ENCODE assay signal across 8 cellular contexts in the genomic region with DNA sequence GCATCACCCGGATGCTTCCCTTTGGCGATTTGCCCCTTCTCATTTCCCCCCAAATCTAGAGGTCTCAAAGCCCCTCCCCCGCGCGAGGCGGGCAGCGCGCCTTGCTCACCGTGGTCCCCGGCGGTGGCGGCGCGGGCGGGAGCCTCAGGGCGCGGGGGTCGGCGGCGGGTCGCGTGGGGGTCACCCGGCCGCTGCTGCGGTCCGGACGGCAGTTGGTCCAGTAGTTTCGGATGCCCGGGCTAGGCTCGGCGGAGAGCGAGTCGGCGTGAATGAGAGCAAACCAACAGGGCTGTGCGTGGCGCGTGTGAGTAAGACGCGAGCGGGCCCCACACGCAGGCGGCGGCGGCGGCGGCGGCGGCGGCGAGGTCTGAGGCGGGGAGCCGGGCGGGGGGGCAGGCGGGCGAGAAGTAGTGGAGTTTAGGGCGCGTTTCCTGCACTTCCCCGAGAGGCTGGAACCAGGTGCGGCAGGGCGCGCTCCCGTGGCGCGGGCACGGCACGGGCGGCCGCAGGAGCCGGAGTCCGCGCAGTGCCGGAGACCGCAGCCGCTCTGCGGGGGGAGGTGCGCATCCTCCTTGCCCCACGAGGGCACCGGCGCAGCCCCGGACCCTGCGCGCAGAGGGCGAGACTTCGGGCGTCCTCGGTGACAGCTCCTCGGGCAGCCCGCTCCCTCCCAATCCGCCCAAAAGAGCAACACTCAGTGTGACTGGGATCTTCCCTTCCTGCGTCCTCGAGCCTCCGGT. TPM values are rescaled to one million over a fixed set of nuclear protein-coding genes. Genes with fewer than 3 reads are reported as not detected.
DNase-seq lines count a peak whose midpoint lies in the region; ATAC-seq, FAIRE-seq and TF ChIP-seq lines count a peak whose summit lies in the region.
"Had no signal": no experiment of that assay in that cellular context is flagged by ENCODE, and none has a peak within 500 bp of the region (broad histone marks: within the 10 kb centered on the region; RNA-seq: fewer than 3 reads in every experiment).

No MANE protein-coding gene starts in this region.

- peak overlapping the region; percentile 75 for H3K4me2 ChIP-seq in GM23338

- H3K9me2 ChIP-seq in GM23338 (ENCODE audit: insufficient read depth), result no peaks in the 10 kb centered on the region

- peak overlapping the region; percentile 99 for H3K4me3 Mint-ChIP-seq in GM23338

- H3K27ac ChIP-seq in GM23338 (ENCODE audit: low read depth) (no peak overlapping the region), Peyer's patch (no peak overlapping the region), foreskin keratinocyte (no peak overlapping the region), pancreas (no peak overlapping the region)

- WGBS in pancreas, 2 donors, result 1% methylated on average over 63 to 92 of the region's 92 CpGs

- intact Hi-C loops in pancreas (cut with DNase I), result no loop called here

- peak overlapping the region; percentile 49; the same call in 1 of the 2 replicates for H2AFZ ChIP-seq in GM23338

- no peak for FAIRE-seq in pancreas (lab: Jason Lieb, UNC)
- no peak for FAIRE-seq in GM19239 (lab: Jason Lieb, UNC)

- H3K9me3 Mint-ChIP-seq in GM23338, result peaks cover 4% of the 10 kb centered on the region; the same call in 1 of the 3 replicates

- H3K36me3 ChIP-seq in GM23338 (ENCODE audit: insufficient read depth) (no peaks in the 10 kb centered on the region), Peyer's patch (no peaks in the 10 kb centered on the region), pancreas (no peaks in the 10 kb centered on the region)

- no peaks in the 10 kb centered on the region for H3K9me3 ChIP-seq in Peyer's patch
- no peaks in the 10 kb centered on the region for H3K9me3 ChIP-seq in pancreas

- H3K4me3 ChIP-seq in GM23338 (peak overlapping the region; percentile 82), Peyer's patch (peak overlapping the region in 3 of 4 donors; percentile 6 to 49 (median 49)), pancreas (peak overlapping the region; percentile 23 to 60 (median 39))

- peaks cover 43% of the 10 kb centered on the region for H3K79me2 ChIP-seq in GM23338 (replicated peaks; ENCODE audit: insufficient read depth)

- peak; percentile 66 for DNase-seq in GM23338 (ENCODE audit: low spot score)
- peak in 1 of 3 donors; percentile 45 for DNase-seq in Peyer's patch
- peak in 1 of 2 donors; percentile 15 for DNase-seq in foreskin keratinocyte
- peak in 5 of 6 donors; percentile 7 to 73 (median 10) for DNase-seq in pancreas
- no peak for DNase-seq in GM19239 (ENCODE audit: insufficient read length, low spot score)
- DNase-seq in NOMO-1 (lab: John Stamatoyannopoulos, UW; ENCODE audit: unreplicated experiment in 2 of 2), result no peak

- no peaks in the 10 kb centered on the region; the same call in 2 of the 3 replicates for H3K36me3 Mint-ChIP-seq in GM23338 (ENCODE audit: low read depth)

- no peaks in the 10 kb centered on the region for H4K20me1 ChIP-seq in GM23338 (replicated peaks; ENCODE audit: insufficient read depth)

- peak; percentile 31 for ATAC-seq in GM23338
- ATAC-seq in foreskin keratinocyte, result peak; percentile 56
- ATAC-seq in pancreas, result peak; percentile 31 to 67 (median 37)
- no peak for ATAC-seq in HG03342 (IDR thresholded peaks at IDR 0.05; ENCODE audit: unreplicated experiment)

- H3F3A ChIP-seq in GM23338 (replicated peaks; ENCODE audit: low read depth), result peaks cover 4% of the 10 kb centered on the region; the same call in 1 of the 2 replicates

- no peak for TF ChIP-seq CTCF in GM23338 (conservative IDR thresholded peaks at IDR 0.05; ENCODE audit: low read depth in 2 of 2)
- no peak for TF ChIP-seq CTCF in Peyer's patch (IDR thresholded peaks at IDR 0.05)
- TF ChIP-seq CTCF in foreskin keratinocyte (conservative IDR thresholded peaks at IDR 0.05), result no peak
- no peak for TF ChIP-seq CTCF in pancreas (IDR thresholded peaks at IDR 0.05)

- no peak for TF ChIP-seq POLR2A in Peyer's patch (IDR thresholded peaks at IDR 0.05)

- H3K27me3 Mint-ChIP-seq in GM23338 (ENCODE audit: insufficient read depth, low read depth, poor library complexity), result peaks cover 10% of the 10 kb centered on the region

- no peaks in the 10 kb centered on the region for H3K27me3 ChIP-seq in GM23338 (ENCODE audit: insufficient read depth)
- H3K27me3 ChIP-seq in Peyer's patch, result peaks cover 0 to 16% of the 10 kb centered on the region in 2 donors
- H3K27me3 ChIP-seq in foreskin keratinocyte, result peaks cover 65% of the 10 kb centered on the region
- H3K27me3 ChIP-seq in pancreas, result peaks cover 0 to 6% (median 0%) of the 10 kb centered on the region in 4 donors

- H3K4me1 ChIP-seq in GM23338 (ENCODE audit: insufficient read depth) (peaks cover 48% of the 10 kb centered on the region), Peyer's patch (peaks cover 0 to 25% (median 0%) of the 10 kb centered on the region in 4 donors), foreskin keratinocyte (no peaks in the 10 kb centered on the region), pancreas (peaks cover 0 to 2% (median 0%) of the 10 kb centered on the region in 3 donors)

- peaks cover 44% of the 10 kb centered on the region for H3K4me1 Mint-ChIP-seq in GM23338

- no peak overlapping the region for H3K27ac Mint-ChIP-seq in GM23338

TF ChIP-seq in GM23338, 12 proteins besides CTCF, POLR2A, EP300 and RAD21 (continues in another document):
- no peak for TF ChIP-seq ZNF331 (CRISPR knock-in tag; IDR thresholded peaks at IDR 0.05; ENCODE audit: low read depth)
- TF ChIP-seq, protein P1, sequence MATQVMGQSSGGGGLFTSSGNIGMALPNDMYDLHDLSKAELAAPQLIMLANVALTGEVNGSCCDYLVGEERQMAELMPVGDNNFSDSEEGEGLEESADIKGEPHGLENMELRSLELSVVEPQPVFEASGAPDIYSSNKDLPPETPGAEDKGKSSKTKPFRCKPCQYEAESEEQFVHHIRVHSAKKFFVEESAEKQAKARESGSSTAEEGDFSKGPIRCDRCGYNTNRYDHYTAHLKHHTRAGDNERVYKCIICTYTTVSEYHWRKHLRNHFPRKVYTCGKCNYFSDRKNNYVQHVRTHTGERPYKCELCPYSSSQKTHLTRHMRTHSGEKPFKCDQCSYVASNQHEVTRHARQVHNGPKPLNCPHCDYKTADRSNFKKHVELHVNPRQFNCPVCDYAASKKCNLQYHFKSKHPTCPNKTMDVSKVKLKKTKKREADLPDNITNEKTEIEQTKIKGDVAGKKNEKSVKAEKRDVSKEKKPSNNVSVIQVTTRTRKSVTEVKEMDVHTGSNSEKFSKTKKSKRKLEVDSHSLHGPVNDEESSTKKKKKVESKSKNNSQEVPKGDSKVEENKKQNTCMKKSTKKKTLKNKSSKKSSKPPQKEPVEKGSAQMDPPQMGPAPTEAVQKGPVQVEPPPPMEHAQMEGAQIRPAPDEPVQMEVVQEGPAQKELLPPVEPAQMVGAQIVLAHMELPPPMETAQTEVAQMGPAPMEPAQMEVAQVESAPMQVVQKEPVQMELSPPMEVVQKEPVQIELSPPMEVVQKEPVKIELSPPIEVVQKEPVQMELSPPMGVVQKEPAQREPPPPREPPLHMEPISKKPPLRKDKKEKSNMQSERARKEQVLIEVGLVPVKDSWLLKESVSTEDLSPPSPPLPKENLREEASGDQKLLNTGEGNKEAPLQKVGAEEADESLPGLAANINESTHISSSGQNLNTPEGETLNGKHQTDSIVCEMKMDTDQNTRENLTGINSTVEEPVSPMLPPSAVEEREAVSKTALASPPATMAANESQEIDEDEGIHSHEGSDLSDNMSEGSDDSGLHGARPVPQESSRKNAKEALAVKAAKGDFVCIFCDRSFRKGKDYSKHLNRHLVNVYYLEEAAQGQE (IDR thresholded peaks at IDR 0.05; ENCODE audit: unreplicated experiment), result no peak

RNA-seq across cellular contexts. Expression of a gene that starts 0.6 kb away (rescaled TPM):
- 3.5 and 3.8 TPM in 2 replicates for total RNA-seq in GM23338 (2014; rRNA removed; shearing (Covaris generic))
- 2.8 and 2.9 TPM in 2 replicates for polyA plus RNA-seq in GM23338 (2016; fragmentation: Nextera tagmentation; extraction: Ambion mirVana)
- total RNA-seq in Peyer's patch, result not detected
- not detected in 2 replicates for total RNA-seq in foreskin keratinocyte
- not detected in 2 replicates for polyA plus RNA-seq in foreskin keratinocyte
- total RNA-seq in pancreas, result under 1 TPM in 2 of 6 donors, not detected in 4; 0.08 to 0.12 TPM
- polyA plus RNA-seq in pancreas, result under 1 TPM; 0.11 to 0.26 TPM
- total RNA-seq: T-helper 1 cell treated with Interleukin-12 subunit alpha and Interleukin-12 subunit beta and Interleukin-4 antibody, amounts not matched to agents 30 ng/mL and 1 ng/mL, for 36 hours had no signal

Comparison
In these comparisons a context has a peak if more than half of its experiments do, and no peak if none do; other contexts are left out.
1. DNase-seq: peak in GM23338 (single experiment) and pancreas (5 of 6); none in GM19239 (single experiment) and NOMO-1 (0 of 2).
2. Peak in every context shown above with its lines, with median percentiles within 50 percentile points of each other: H3K4me3 ChIP-seq.